8 cellular contexts compared by ENCODE assay signal in genomic region chr5:75511435-75512382, GRCh38. TPM values are rescaled to one million over a fixed set of nuclear protein-coding genes. Genes with fewer than 3 reads are reported as not detected.
DNase-seq lines count a peak whose midpoint lies in the region; ATAC-seq, FAIRE-seq and TF ChIP-seq lines count a peak whose summit lies in the region.

CERT1 (minus strand) TSS chr5:75511629; CDS start chr5:75511207, 422 bp downstream.
POLK (plus strand) TSS chr5:75511891.

- H3K4me1 ChIP-seq in pancreas (peaks cover 13 to 29% (median 13%) of the 10 kb centered on the region in 3 donors), tibial artery (peaks cover 0 to 46% (median 16%) of the 10 kb centered on the region in 4 donors)

- H3K36me3 ChIP-seq in pancreas (no peaks in the 10 kb centered on the region), tibial artery (no peaks in the 10 kb centered on the region)

- intact Hi-C loops in Right ventricle myocardium inferior (cut with DNase I) = loop anchor here (5.0 kb wide), 1 partner anchor 66 kb away; no protein-coding TSS in a partner anchor
- intact Hi-C loops in pancreas (cut with DNase I) = no loop called here
- intact Hi-C loops in tibial artery (cut with DNase I; ENCODE audit: low total_unique reads) = loop anchor here (2.0 to 5.0 kb wide), 2 partner anchors 205 to 459 kb away; partner anchors contain the start of genes GCNT4 and POC5

- peak; percentile 49 for FAIRE-seq in pancreas (lab: Jason Lieb, UNC)

- 1% methylated on average over 52 to 71 of the region's 71 CpGs for WGBS in pancreas, 2 donors

- H3K4me3 ChIP-seq in GM12864 (ENCODE audit: low read depth, low read length) = peak within 1 kb of the TSS; percentile 74
- H3K4me3 ChIP-seq in pancreas = peak within 1 kb of the TSS; percentile 67 to 85 (median 80)
- peak within 1 kb of the TSS; percentile 81 to 92 for H3K4me3 ChIP-seq in tibial artery

- DNase-seq in GM12864 (ENCODE audit: low read depth) (peak; percentile 96), NCI-H1417 (lab: John Stamatoyannopoulos, UW) (peak; percentile 92 to 96 (median 95)), SW 1271 (lab: John Stamatoyannopoulos, UW) (peak; percentile 99), Right ventricle myocardium inferior (ENCODE audit: missing footprints) (peak; percentile 99), pancreas (peak; percentile 91 to 99 (median 98)), tibial artery (peak; percentile 98 to 99)
- peak; percentile 92 for DNase-seq in activated naive CD8-positive, alpha-beta T cell treated with anti-CD3 and anti-CD28 coated beads, Interleukin-2, amount 50 U/mL, for 16 hours (ENCODE audit: low read depth, low spot score)

- TF ChIP-seq CTCF in GM12864 (IDR thresholded peaks at IDR 0.05; ENCODE audit: low read depth, low read length, missing control alignments) (no peak), pancreas (IDR thresholded peaks at IDR 0.05) (no peak), tibial artery (IDR thresholded peaks at IDR 0.05) (no peak)

- H3K27me3 ChIP-seq in pancreas (no peaks in the 10 kb centered on the region), tibial artery (no peaks in the 10 kb centered on the region)

- peak; percentile 86 for ATAC-seq in HG02759 (IDR thresholded peaks at IDR 0.05; ENCODE audit: unreplicated experiment)
- ATAC-seq in Right ventricle myocardium inferior = peak; percentile 99
- peak; percentile 92 to 96 (median 94) for ATAC-seq in pancreas

- peak within 1 kb of the TSS; percentile 73 to 93 (median 84) for H3K27ac ChIP-seq in pancreas
- peak within 1 kb of the TSS; percentile 93 to 97 for H3K27ac ChIP-seq in tibial artery

- H3K9me3 ChIP-seq in pancreas (no peaks in the 10 kb centered on the region), tibial artery (no peaks in the 10 kb centered on the region)

RNA-seq across cellular contexts. Expression of gene CERT1, which starts in this region (rescaled TPM):
- total RNA-seq in Right ventricle myocardium inferior (26.0 TPM), pancreas (10 to 100 TPM; 10.2 to 22.7 (median 13.5) TPM)
- 1 to 10 TPM; 6.2 to 8.7 TPM for polyA plus RNA-seq in pancreas

RNA-seq across cellular contexts. Expression of gene POLK, which starts in this region (rescaled TPM):
- 20.1 TPM for total RNA-seq in Right ventricle myocardium inferior
- 10 to 100 TPM in 5 of 6 donors, 1 to 10 TPM in 1; 9.8 to 18.5 (median 11.7) TPM for total RNA-seq in pancreas
- polyA plus RNA-seq in pancreas = 1 to 10 TPM; 3.9 to 5.7 TPM

Comparison
In these comparisons a context has a peak if more than half of its experiments do, and no peak if none do; other contexts are left out.
1. Peak in every context shown above with its lines: DNase-seq, ATAC-seq, H3K4me3 ChIP-seq and H3K27ac ChIP-seq.
2. intact Hi-C loops: an anchor here in Right ventricle myocardium inferior (5.0 kb wide) and tibial artery (2.0 to 5.0 kb wide); none called in pancreas.